ENCODE assay signal across 1 cellular context in the genomic region with DNA sequence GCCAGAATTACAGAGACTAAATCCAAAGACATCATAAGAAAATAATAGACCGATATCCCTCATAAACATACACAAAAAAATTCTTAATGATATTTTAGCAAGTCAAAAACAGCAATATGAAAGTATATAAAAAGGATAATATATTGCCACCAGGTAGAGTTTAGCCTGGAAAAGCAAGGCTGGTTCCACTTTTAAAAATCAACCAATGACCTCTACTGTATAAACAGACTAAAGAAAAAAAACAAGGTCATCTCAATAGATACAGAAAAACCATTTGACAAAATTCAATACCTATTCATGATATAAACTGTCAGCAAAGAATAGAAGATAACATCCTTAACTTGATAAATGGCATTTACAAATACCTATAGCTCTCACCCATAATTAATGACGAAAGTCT.
TF ChIP-seq lines count a peak whose summit lies in the region.

No MANE protein-coding gene starts in this region.

TF ChIP-seq in HepG2, 621 proteins besides CTCF, POLR2A, EP300 and RAD21 (continued from another document):
- TF ChIP-seq, protein P1, sequence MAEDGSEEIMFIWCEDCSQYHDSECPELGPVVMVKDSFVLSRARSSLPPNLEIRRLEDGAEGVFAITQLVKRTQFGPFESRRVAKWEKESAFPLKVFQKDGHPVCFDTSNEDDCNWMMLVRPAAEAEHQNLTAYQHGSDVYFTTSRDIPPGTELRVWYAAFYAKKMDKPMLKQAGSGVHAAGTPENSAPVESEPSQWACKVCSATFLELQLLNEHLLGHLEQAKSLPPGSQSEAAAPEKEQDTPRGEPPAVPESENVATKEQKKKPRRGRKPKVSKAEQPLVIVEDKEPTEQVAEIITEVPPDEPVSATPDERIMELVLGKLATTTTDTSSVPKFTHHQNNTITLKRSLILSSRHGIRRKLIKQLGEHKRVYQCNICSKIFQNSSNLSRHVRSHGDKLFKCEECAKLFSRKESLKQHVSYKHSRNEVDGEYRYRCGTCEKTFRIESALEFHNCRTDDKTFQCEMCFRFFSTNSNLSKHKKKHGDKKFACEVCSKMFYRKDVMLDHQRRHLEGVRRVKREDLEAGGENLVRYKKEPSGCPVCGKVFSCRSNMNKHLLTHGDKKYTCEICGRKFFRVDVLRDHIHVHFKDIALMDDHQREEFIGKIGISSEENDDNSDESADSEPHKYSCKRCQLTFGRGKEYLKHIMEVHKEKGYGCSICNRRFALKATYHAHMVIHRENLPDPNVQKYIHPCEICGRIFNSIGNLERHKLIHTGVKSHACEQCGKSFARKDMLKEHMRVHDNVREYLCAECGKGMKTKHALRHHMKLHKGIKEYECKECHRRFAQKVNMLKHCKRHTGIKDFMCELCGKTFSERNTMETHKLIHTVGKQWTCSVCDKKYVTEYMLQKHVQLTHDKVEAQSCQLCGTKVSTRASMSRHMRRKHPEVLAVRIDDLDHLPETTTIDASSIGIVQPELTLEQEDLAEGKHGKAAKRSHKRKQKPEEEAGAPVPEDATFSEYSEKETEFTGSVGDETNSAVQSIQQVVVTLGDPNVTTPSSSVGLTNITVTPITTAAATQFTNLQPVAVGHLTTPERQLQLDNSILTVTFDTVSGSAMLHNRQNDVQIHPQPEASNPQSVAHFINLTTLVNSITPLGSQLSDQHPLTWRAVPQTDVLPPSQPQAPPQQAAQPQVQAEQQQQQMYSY (CRISPR knock-in tag; IDR thresholded peaks at IDR 0.05) = no peak
- TF ChIP-seq U2AF1 (optimal IDR thresholded peaks at IDR 0.05; ENCODE audit: low read depth, low read length) = no peak
- TF ChIP-seq ZNF775 (CRISPR knock-in tag; IDR thresholded peaks at IDR 0.05; ENCODE audit: borderline replicate concordance) = no peak
- TF ChIP-seq POGZ (CRISPR knock-in tag; IDR thresholded peaks at IDR 0.05) = no peak
- TF ChIP-seq ZNF12 (CRISPR knock-in tag; IDR thresholded peaks at IDR 0.05) = no peak
TF ChIP-seq in HepG2: peak in this region for 0.
